ENCODE assay signal across 1 cellular context in genomic region chr12:75766263-75767160, GRCh38.
TF ChIP-seq lines count a peak whose summit lies in the region.

No MANE protein-coding gene starts in this region.

TF ChIP-seq in HepG2, 621 proteins besides CTCF, POLR2A, EP300 and RAD21 (continued from another document and continues in another):
- peak; percentile 95 for TF ChIP-seq ARID5B (CRISPR knock-in tag; IDR thresholded peaks at IDR 0.05)
- no peak for TF ChIP-seq MAFG (CRISPR knock-in tag; IDR thresholded peaks at IDR 0.05)
- peak; percentile 58; the same call in 1 of the 2 replicates for TF ChIP-seq ZSCAN5A (CRISPR knock-in tag; IDR thresholded peaks at IDR 0.05; ENCODE audit: borderline replicate concordance)
- TF ChIP-seq RCOR2 (CRISPR knock-in tag; IDR thresholded peaks at IDR 0.05) = peak; percentile 92; the same call in 1 of the 2 replicates
- no peak for TF ChIP-seq DPF2 (CRISPR knock-in tag; IDR thresholded peaks at IDR 0.05; ENCODE audit: borderline replicate concordance, low read depth)
- peak; percentile 64 to 69; a peak in 3 of 4 replicates for TF ChIP-seq NR2F1 (CRISPR knock-in tag; IDR thresholded peaks at IDR 0.05)
- TF ChIP-seq MAF1 (CRISPR knock-in tag; IDR thresholded peaks at IDR 0.05; ENCODE audit: borderline replicate concordance) = no peak
- TF ChIP-seq ZBTB33 (CRISPR knock-in tag; IDR thresholded peaks at IDR 0.05) = no peak; the same call in 1 of the 2 replicates
- peak; percentile 43; the same call in 1 of the 2 replicates for TF ChIP-seq SOX13 (IDR thresholded peaks at IDR 0.05)
- peak in 1 of 2 experiments; percentile 97; a peak in 2 of 4 replicates for TF ChIP-seq SOX13 (CRISPR knock-in tag; conservative IDR thresholded peaks at IDR 0.05 in 1 of 2, IDR thresholded peaks at IDR 0.05 in 1 of 2)
- TF ChIP-seq MTA1 (CRISPR knock-in tag; IDR thresholded peaks at IDR 0.05; ENCODE audit: borderline replicate concordance) = no peak
- no peak for TF ChIP-seq FOXA1 (IDR thresholded peaks at IDR 0.05)
- peak; percentile 88 for TF ChIP-seq FOXA1 (CRISPR knock-in tag; IDR thresholded peaks at IDR 0.05)
- no peak for TF ChIP-seq SMYD3 (CRISPR knock-in tag; IDR thresholded peaks at IDR 0.05)
- TF ChIP-seq TP53 (CRISPR knock-in tag; conservative IDR thresholded peaks at IDR 0.05) = no peak
- TF ChIP-seq NR2F6 (IDR thresholded peaks at IDR 0.05) = peak; percentile 92
- TF ChIP-seq NR2F6 (CRISPR knock-in tag; IDR thresholded peaks at IDR 0.05) = peak; percentile 93
- TF ChIP-seq ZNF784 (CRISPR knock-in tag; IDR thresholded peaks at IDR 0.05; ENCODE audit: borderline replicate concordance) = no peak
- peak; percentile 75 for TF ChIP-seq ATF3 (CRISPR knock-in tag; IDR thresholded peaks at IDR 0.05)
- no peak for TF ChIP-seq TIGD3 (CRISPR knock-in tag; IDR thresholded peaks at IDR 0.05; ENCODE audit: borderline replicate concordance)
- peak; percentile 78 for TF ChIP-seq ZNF609 (CRISPR knock-in tag; IDR thresholded peaks at IDR 0.05; ENCODE audit: borderline replicate concordance)
- TF ChIP-seq PHF5A (CRISPR knock-in tag; IDR thresholded peaks at IDR 0.05; ENCODE audit: low read depth, unreplicated experiment) = no peak
- peak; percentile 75 for TF ChIP-seq HNF4A (CRISPR knock-in tag; IDR thresholded peaks at IDR 0.05)
- TF ChIP-seq THRA (CRISPR knock-in tag; IDR thresholded peaks at IDR 0.05; ENCODE audit: borderline replicate concordance) = peak; percentile 80; the same call in 1 of the 2 replicates
- no peak for TF ChIP-seq ZBTB4 (CRISPR knock-in tag; IDR thresholded peaks at IDR 0.05; ENCODE audit: borderline replicate concordance)
- TF ChIP-seq RARA (CRISPR knock-in tag; IDR thresholded peaks at IDR 0.05) = peak; percentile 90
- TF ChIP-seq KDM4B (CRISPR knock-in tag; IDR thresholded peaks at IDR 0.05) = 0 out of 2 replicates have a peak, but pooled peaks have one; percentile 10
- TF ChIP-seq NFE2 (CRISPR knock-in tag; IDR thresholded peaks at IDR 0.05) = no peak
- no peak for TF ChIP-seq ZNF761 (CRISPR knock-in tag; conservative IDR thresholded peaks at IDR 0.05)
- TF ChIP-seq SALL1 (CRISPR knock-in tag; IDR thresholded peaks at IDR 0.05) = peak; percentile 54; the same call in 1 of the 2 replicates
- no peak for TF ChIP-seq NFYC (CRISPR knock-in tag; IDR thresholded peaks at IDR 0.05)
- TF ChIP-seq PLSCR1 (CRISPR knock-in tag; IDR thresholded peaks at IDR 0.05; ENCODE audit: borderline replicate concordance) = no peak
- TF ChIP-seq HNRNPH1 (optimal IDR thresholded peaks at IDR 0.05; ENCODE audit: low read depth, low read length) = no peak
- no peak for TF ChIP-seq KAT2B (IDR thresholded peaks at IDR 0.05; ENCODE audit: borderline replicate concordance, low read depth, low read length)
- peak; percentile 81 for TF ChIP-seq SP5 (CRISPR knock-in tag; IDR thresholded peaks at IDR 0.05; ENCODE audit: borderline replicate concordance, low read depth)
- TF ChIP-seq CBX1 (IDR thresholded peaks at IDR 0.05; ENCODE audit: low read depth) = no peak
- no peak for TF ChIP-seq ZNF441 (CRISPR knock-in tag; IDR thresholded peaks at IDR 0.05; ENCODE audit: borderline replicate concordance)
- TF ChIP-seq TBX2 (CRISPR knock-in tag; IDR thresholded peaks at IDR 0.05; ENCODE audit: borderline replicate concordance) = peak; percentile 85
- no peak for TF ChIP-seq RBFOX2 (IDR thresholded peaks at IDR 0.05; ENCODE audit: low read depth, low read length)
- TF ChIP-seq ZNF282 (IDR thresholded peaks at IDR 0.05; ENCODE audit: partially characterized antibody) = no peak
- TF ChIP-seq EZH2 (conservative IDR thresholded peaks at IDR 0.05; ENCODE audit: low read depth, low read length) = no peak
- peak; percentile 72; the same call in 1 of the 2 replicates for TF ChIP-seq ZSCAN9 (CRISPR knock-in tag; IDR thresholded peaks at IDR 0.05; ENCODE audit: borderline replicate concordance)
- TF ChIP-seq AKAP8 (CRISPR knock-in tag; IDR thresholded peaks at IDR 0.05) = no peak
